Comparison of ENCODE assay signal across 1 cellular context in genomic region chr11:62419560-62420342, GRCh38.
TF ChIP-seq lines count a peak whose summit lies in the region.

No MANE protein-coding gene starts in this region.

TF ChIP-seq in K562, 482 proteins besides CTCF, POLR2A, EP300 and RAD21:
- TF ChIP-seq ARID1B (IDR thresholded peaks at IDR 0.05) (0 out of 2 replicates have a peak, but pooled peaks have one; percentile 24), PKNOX1 (IDR thresholded peaks at IDR 0.05) (peak; percentile 65), HEY1 (CRISPR knock-in tag; IDR thresholded peaks at IDR 0.05; ENCODE audit: borderline replicate concordance) (no peak), ZNF740 (CRISPR knock-in tag; IDR thresholded peaks at IDR 0.05) (no peak), ZNF740 (tag; IDR thresholded peaks at IDR 0.05) (no peak), KHSRP (IDR thresholded peaks at IDR 0.05) (no peak), ARID2 (IDR thresholded peaks at IDR 0.05) (no peak), E2F1 (CRISPR knock-in tag; IDR thresholded peaks at IDR 0.05) (no peak), IRF2 (CRISPR knock-in tag; IDR thresholded peaks at IDR 0.05) (no peak), SPI1 (IDR thresholded peaks at IDR 0.05; ENCODE audit: borderline replicate concordance, low read depth, low read length) (no peak), ATF3 (IDR thresholded peaks at IDR 0.05) (peak; percentile 69), ATF3 (CRISPR knock-in tag; conservative IDR thresholded peaks at IDR 0.05) (no peak), MBD2 (IDR thresholded peaks at IDR 0.05; ENCODE audit: borderline replicate concordance, low read depth) (no peak), TEAD4 (IDR thresholded peaks at IDR 0.05; ENCODE audit: low read length) (peak; percentile 43; the same call in 1 of the 2 replicates), TEAD4 (CRISPR knock-in tag; IDR thresholded peaks at IDR 0.05; ENCODE audit: borderline replicate concordance) (no peak), ATF7 (IDR thresholded peaks at IDR 0.05) (peak; percentile 69; the same call in 1 of the 2 replicates), HES1 (IDR thresholded peaks at IDR 0.05; ENCODE audit: low read depth) (no peak), ZFX (CRISPR knock-in tag; IDR thresholded peaks at IDR 0.05) (no peak), MEIS2 (IDR thresholded peaks at IDR 0.05; ENCODE audit: partially characterized antibody) (peak; percentile 31), SRSF7 (optimal IDR thresholded peaks at IDR 0.05; ENCODE audit: low read depth, low read length) (no peak), ZNF785 (CRISPR knock-in tag; IDR thresholded peaks at IDR 0.05) (no peak), ZBTB34 (CRISPR knock-in tag; IDR thresholded peaks at IDR 0.05) (no peak), CBFA2T3 (IDR thresholded peaks at IDR 0.05) (peak; percentile 26; the same call in 1 of the 2 replicates), PRPF4 (IDR thresholded peaks at IDR 0.05; ENCODE audit: insufficient read depth, low read depth, low read length, poor library complexity, severe bottlenecking) (no peak), ZNF232 (CRISPR knock-in tag; IDR thresholded peaks at IDR 0.05) (no peak), PRDM10 (IDR thresholded peaks at IDR 0.05; ENCODE audit: partially characterized antibody) (peak; percentile 17), FOXA1 (IDR thresholded peaks at IDR 0.05; ENCODE audit: borderline replicate concordance) (no peak), TAL1 (IDR thresholded peaks at IDR 0.05) (peak; percentile 25; the same call in 1 of the 2 replicates), TCF3 (CRISPR knock-in tag; IDR thresholded peaks at IDR 0.05) (peak; percentile 43), U2AF1 (optimal IDR thresholded peaks at IDR 0.05; ENCODE audit: low read depth, low read length) (no peak), TAF15 (IDR thresholded peaks at IDR 0.05; ENCODE audit: low read depth, low read length) (no peak), ZNF398 (CRISPR knock-in tag; IDR thresholded peaks at IDR 0.05) (no peak), ZHX1 (conservative IDR thresholded peaks at IDR 0.05; ENCODE audit: low read length) (no peak)
